ENCODE assay signal across 26 cellular contexts in the genomic region with DNA sequence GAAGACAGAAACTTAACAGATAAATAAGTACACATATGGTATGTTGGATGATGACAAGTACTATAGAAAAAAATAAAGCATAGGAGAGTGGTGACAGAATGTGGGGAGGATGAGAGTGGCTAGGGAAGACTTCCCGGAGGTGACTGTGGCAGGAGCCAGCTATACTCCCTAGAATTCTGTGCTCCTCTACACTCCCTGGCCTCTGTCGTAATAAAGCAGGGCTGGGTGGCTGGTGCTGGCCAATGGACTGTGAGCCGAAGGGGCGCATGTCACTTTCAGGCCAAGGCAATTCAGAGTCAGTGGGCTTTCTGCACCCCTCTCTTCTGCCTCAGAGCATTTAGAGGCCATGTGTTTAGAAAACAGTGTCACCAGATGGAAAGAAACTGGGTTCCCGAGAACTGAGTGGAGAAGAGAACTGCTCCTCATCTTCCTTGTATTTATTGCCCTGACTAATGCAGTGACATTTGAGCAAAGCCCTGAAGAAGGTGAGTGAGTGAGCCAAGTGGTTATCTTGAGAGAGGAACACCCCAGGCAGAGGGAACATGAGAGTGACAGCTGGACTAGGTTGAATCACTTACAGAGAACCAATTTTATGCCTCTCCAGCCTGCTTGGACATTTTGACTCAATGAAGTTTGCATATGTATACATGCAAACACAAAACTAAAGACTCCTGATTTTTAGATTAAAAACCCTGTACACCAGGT. TPM values are rescaled to one million over a fixed set of nuclear protein-coding genes. Genes with fewer than 3 reads are reported as not detected.
DNase-seq lines count a peak whose midpoint lies in the region; ATAC-seq and TF ChIP-seq lines count a peak whose summit lies in the region.
"Had no signal": no experiment of that assay in that cellular context is flagged by ENCODE, and none has a peak within 500 bp of the region (broad histone marks: within the 10 kb centered on the region; RNA-seq: fewer than 3 reads in every experiment).

No MANE protein-coding gene starts in this region.

- H3K27ac ChIP-seq in right atrium auricular region (no peak overlapping the region), SJCRH30 (peak overlapping the region; percentile 26), hepatocyte (no peak overlapping the region)
- H3K27ac ChIP-seq: BLaER1 had no signal

- H3K9me3 ChIP-seq in right atrium auricular region = no peaks in the 10 kb centered on the region
- H3K9me3 ChIP-seq in SJCRH30 (replicated peaks) = no peaks in the 10 kb centered on the region
- no peaks in the 10 kb centered on the region for H3K9me3 ChIP-seq in hepatocyte (ENCODE audit: low read depth)
- H3K9me3 ChIP-seq: BLaER1, left lung, upper lobe of left lung had no signal

- no peaks in the 10 kb centered on the region for H3K79me2 ChIP-seq in hepatocyte

- DNase-seq in Right ventricle myocardium superior (no peak), right atrium auricular region (ENCODE audit: low spot score) (no peak), SJCRH30 (peak; percentile 35 to 69), hepatocyte (ENCODE audit: low spot score) (peak; percentile 24), GDM1 (lab: John Stamatoyannopoulos, UW) (no peak)
- DNase-seq in activated T-cell treated with anti-CD3 and anti-CD28 coated beads, Interleukin-2, amount 50 U/mL, for 72 hours = no peak
- no peak for DNase-seq in central memory CD4-positive, alpha-beta T cell
- no peak for DNase-seq in activated T-helper 2 cell treated with anti-CD3 and anti-CD28 coated beads, Interferon-gamma antibody, Interleukin-2, Interleukin-4, amounts not matched to agents 10 μg/mL and 5 μg/mL and 100 μg/mL, durations not matched to agents 14 hours and 24 hours and 36 hours (ENCODE audit: low spot score)
- DNase-seq: activated CD4-positive, alpha-beta memory T cell treated with anti-CD3 and anti-CD28 coated beads, Interleukin-2, amount 10 ng/mL, durations not matched to agents 7 days and 5 days; activated effector memory CD4-positive, alpha-beta T cell treated with Interleukin-2 at 50 U/mL for 16 hours; effector memory CD4-positive, alpha-beta T cell; foreskin fibroblast; HCEC 1CT; hippocampal formation; immature natural killer cell; Karpas-422; left lung; midbrain; NCI-H2029; NCI-H446 treated with DMSO at 0.1 percent for 48 hours; NK-92 treated with Interleukin-12 subunit alpha and Interleukin-12 subunit beta, amount 100 ng/mL, for 24 hours; posterior cingulate gyrus; upper lobe of left lung had no signal

- H3K9me2 ChIP-seq in hepatocyte (replicated peaks; ENCODE audit: insufficient read depth) = no peaks in the 10 kb centered on the region

- peak; percentile 63 for ATAC-seq in Right ventricle myocardium superior (ENCODE audit: poor library complexity)
- no peak for ATAC-seq in activated T-cell treated with anti-CD3 and anti-CD28 coated beads, Interleukin-2, amount 50 U/mL, for 72 hours (replicated peaks in 1 of 2)
- ATAC-seq: activated CD4-positive, CD25-positive, alpha-beta regulatory T cell treated with anti-CD3 and anti-CD28 coated beads, Interleukin-2, amount 50 U/mL, for 24 hours; left lung; Panc1 had no signal

- peaks cover 1% of the 10 kb centered on the region for H3K27me3 Mint-ChIP-seq in activated T-cell treated with anti-CD3 and anti-CD28 coated beads, Interleukin-2, amount 50 U/mL, for 72 hours (ENCODE audit: low read depth)
- peaks cover 4% of the 10 kb centered on the region for H3K27me3 Mint-ChIP-seq in activated T-helper 2 cell treated with anti-CD3 and anti-CD28 coated beads, Interferon-gamma antibody, Interleukin-2, Interleukin-4, amounts not matched to agents 10 μg/mL and 5 μg/mL and 100 μg/mL, durations not matched to agents 14 hours and 24 hours and 36 hours (ENCODE audit: low read depth)

- H3K36me3 ChIP-seq in right atrium auricular region (no peaks in the 10 kb centered on the region), SJCRH30 (no peaks in the 10 kb centered on the region), hepatocyte (replicated peaks; ENCODE audit: insufficient read depth, low read depth) (no peaks in the 10 kb centered on the region)
- H3K36me3 ChIP-seq: BLaER1, left lung, upper lobe of left lung had no signal

- TF ChIP-seq CTCF in right atrium auricular region (IDR thresholded peaks at IDR 0.05) (no peak), hepatocyte (IDR thresholded peaks at IDR 0.05; ENCODE audit: poor library complexity) (no peak)

- intact Hi-C loops in Right ventricle myocardium superior (cut with DNase I) = no loop called here
- intact Hi-C loops in activated T-helper 2 cell treated with anti-CD3 and anti-CD28 coated beads, Interferon-gamma antibody, Interleukin-2, Interleukin-4, amounts not matched to agents 10 μg/mL and 5 μg/mL and 100 μg/mL, durations not matched to agents 14 hours and 24 hours and 36 hours (cut with micrococcal nuclease) = no loop called here

- H4K20me1 ChIP-seq in hepatocyte (ENCODE audit: insufficient read depth, poor library complexity, severe bottlenecking) = no peaks in the 10 kb centered on the region
- H4K20me1 ChIP-seq: BLaER1 had no signal

- no peak overlapping the region for H2AFZ ChIP-seq in hepatocyte

- H3K4me1 ChIP-seq in right atrium auricular region (peaks cover 0 to 8% of the 10 kb centered on the region in 2 donors), SJCRH30 (peaks cover 32% of the 10 kb centered on the region), hepatocyte (ENCODE audit: insufficient read depth) (peaks cover 14% of the 10 kb centered on the region)

- WGBS in hepatocyte (ENCODE audit: low lambda C conversion rate, missing lambda C conversion rate) = 85% methylated on average over 5 of the region's 5 CpGs

- H3K36me3 Mint-ChIP-seq in activated T-cell treated with anti-CD3 and anti-CD28 coated beads, Interleukin-2, amount 50 U/mL, for 72 hours (ENCODE audit: insufficient read depth in 2 of 2) = no peaks in the 10 kb centered on the region
- no peaks in the 10 kb centered on the region for H3K36me3 Mint-ChIP-seq in activated T-helper 2 cell treated with anti-CD3 and anti-CD28 coated beads, Interferon-gamma antibody, Interleukin-2, Interleukin-4, amounts not matched to agents 10 μg/mL and 5 μg/mL and 100 μg/mL, durations not matched to agents 14 hours and 24 hours and 36 hours (ENCODE audit: low read depth)
- H3K36me3 Mint-ChIP-seq: immature natural killer cell had no signal

- peaks cover 24% of the 10 kb centered on the region for H3K4me1 Mint-ChIP-seq in activated T-cell treated with anti-CD3 and anti-CD28 coated beads, Interleukin-2, amount 50 U/mL, for 72 hours (ENCODE audit: low read depth)
- peaks cover 13% of the 10 kb centered on the region for H3K4me1 Mint-ChIP-seq in activated T-helper 2 cell treated with anti-CD3 and anti-CD28 coated beads, Interferon-gamma antibody, Interleukin-2, Interleukin-4, amounts not matched to agents 10 μg/mL and 5 μg/mL and 100 μg/mL, durations not matched to agents 14 hours and 24 hours and 36 hours (ENCODE audit: low read depth)

- H3K4me3 Mint-ChIP-seq in activated T-cell treated with anti-CD3 and anti-CD28 coated beads, Interleukin-2, amount 50 U/mL, for 72 hours = no peak overlapping the region
- H3K4me3 Mint-ChIP-seq in activated T-helper 2 cell treated with anti-CD3 and anti-CD28 coated beads, Interferon-gamma antibody, Interleukin-2, Interleukin-4, amounts not matched to agents 10 μg/mL and 5 μg/mL and 100 μg/mL, durations not matched to agents 14 hours and 24 hours and 36 hours (ENCODE audit: low read depth) = no peak overlapping the region
- H3K4me3 Mint-ChIP-seq: activated CD4-positive, alpha-beta memory T cell treated with anti-CD3 and anti-CD28 coated beads, Interleukin-2, amount 10 ng/mL, durations not matched to agents 7 days and 5 days; immature natural killer cell had no signal

- H3K4me3 ChIP-seq in right atrium auricular region (no peak overlapping the region), SJCRH30 (no peak overlapping the region), hepatocyte (no peak overlapping the region)
- H3K4me3 ChIP-seq: BLaER1, left lung, upper lobe of left lung had no signal

- H3K9me3 Mint-ChIP-seq in activated T-cell treated with anti-CD3 and anti-CD28 coated beads, Interleukin-2, amount 50 U/mL, for 72 hours = peaks cover 0 to 2% of the 10 kb centered on the region in 2 donors
- no peaks in the 10 kb centered on the region for H3K9me3 Mint-ChIP-seq in activated T-helper 2 cell treated with anti-CD3 and anti-CD28 coated beads, Interferon-gamma antibody, Interleukin-2, Interleukin-4, amounts not matched to agents 10 μg/mL and 5 μg/mL and 100 μg/mL, durations not matched to agents 14 hours and 24 hours and 36 hours
- H3K9me3 Mint-ChIP-seq: activated CD4-positive, alpha-beta memory T cell treated with anti-CD3 and anti-CD28 coated beads, Interleukin-2, amount 10 ng/mL, durations not matched to agents 7 days and 5 days; immature natural killer cell had no signal

- no peak overlapping the region for H3K27ac Mint-ChIP-seq in activated T-cell treated with anti-CD3 and anti-CD28 coated beads, Interleukin-2, amount 50 U/mL, for 72 hours
- no peak overlapping the region for H3K27ac Mint-ChIP-seq in activated T-helper 2 cell treated with anti-CD3 and anti-CD28 coated beads, Interferon-gamma antibody, Interleukin-2, Interleukin-4, amounts not matched to agents 10 μg/mL and 5 μg/mL and 100 μg/mL, durations not matched to agents 14 hours and 24 hours and 36 hours
- H3K27ac Mint-ChIP-seq: activated CD4-positive, alpha-beta memory T cell treated with anti-CD3 and anti-CD28 coated beads, Interleukin-2, amount 10 ng/mL, durations not matched to agents 7 days and 5 days; immature natural killer cell had no signal

- no peaks in the 10 kb centered on the region for H3K27me3 ChIP-seq in right atrium auricular region
- H3K27me3 ChIP-seq in SJCRH30 = no peaks in the 10 kb centered on the region
- no peaks in the 10 kb centered on the region for H3K27me3 ChIP-seq in hepatocyte
- H3K27me3 ChIP-seq: BLaER1, left lung, upper lobe of left lung had no signal

- no peak overlapping the region for H3K4me2 ChIP-seq in hepatocyte
- H3K4me2 ChIP-seq: BLaER1 had no signal

RNA-seq across cellular contexts. Expression of gene VPS8, which starts 5.2 kb away (rescaled TPM):
- total RNA-seq in Right ventricle myocardium superior = 51.5 TPM
- 10 to 100 TPM; 22.7 to 23.0 TPM for total RNA-seq in right atrium auricular region
- 44.3 and 47.2 TPM in 2 replicates for total RNA-seq in SJCRH30 (2014; rRNA removed; shearing (Covaris generic))
- 61.9 and 62.4 TPM in 2 replicates for total RNA-seq in hepatocyte
- 20.5 and 24.9 TPM in 2 replicates for polyA plus RNA-seq in hepatocyte
- 100 to 1,000 TPM in 1 of 2 donors, 10 to 100 TPM in 1; 86.6 to 104 TPM for total RNA-seq in activated T-cell treated with anti-CD3 and anti-CD28 coated beads, Interleukin-2, amount 50 U/mL, for 72 hours
- 36.6 and 40.1 TPM in 2 replicates for total RNA-seq in activated T-helper 2 cell treated with anti-CD3 and anti-CD28 coated beads, Interferon-gamma antibody, Interleukin-2, Interleukin-4, amounts not matched to agents 10 μg/mL and 5 μg/mL and 100 μg/mL, durations not matched to agents 14 hours and 24 hours and 36 hours

Comparison
In these comparisons a context has a peak if more than half of its experiments do, and no peak if none do; other contexts are left out.
1. DNase-seq: peak in SJCRH30 (2 of 2) and hepatocyte (single experiment); none in Right ventricle myocardium superior (single experiment), right atrium auricular region (single experiment), activated T-cell treated with anti-CD3 and anti-CD28 coated beads, Interleukin-2, amount 50 U/mL, for 72 hours (0 of 2), GDM1 (single experiment), central memory CD4-positive, alpha-beta T cell (single experiment) and activated T-helper 2 cell treated with anti-CD3 and anti-CD28 coated beads, Interferon-gamma antibody, Interleukin-2, Interleukin-4, amounts not matched to agents 10 μg/mL and 5 μg/mL and 100 μg/mL, durations not matched to agents 14 hours and 24 hours and 36 hours (single experiment).